3 cellular contexts compared by ENCODE assay signal in the genomic region with DNA sequence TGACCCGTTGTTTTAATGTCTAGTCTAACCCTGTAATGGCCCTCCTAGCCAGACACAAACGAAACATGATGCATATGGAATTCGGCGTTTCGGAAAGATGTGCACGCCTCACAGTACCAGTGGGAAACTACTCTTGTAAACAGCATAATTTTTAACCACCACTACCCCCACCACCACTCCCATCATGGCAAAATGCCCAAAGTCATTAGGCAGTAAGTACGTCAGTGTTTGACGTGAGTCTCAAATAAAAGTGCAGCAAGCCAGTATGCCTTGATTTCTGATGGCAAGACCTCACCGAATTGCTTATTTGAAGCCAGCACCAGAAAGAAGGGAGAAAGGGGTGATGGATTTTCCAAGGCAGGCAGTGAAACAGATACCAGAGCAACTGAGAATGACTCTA.
TF ChIP-seq lines count a peak whose summit lies in the region.

No MANE protein-coding gene starts in this region.

TF ChIP-seq in IMR-90, 13 proteins besides CTCF, POLR2A, EP300 and RAD21:
- TF ChIP-seq CEBPB (IDR thresholded peaks at IDR 0.05; ENCODE audit: low read depth, low read length) (no peak), BHLHE40 (IDR thresholded peaks at IDR 0.05; ENCODE audit: low read depth, low read length) (no peak), NFE2L2 (IDR thresholded peaks at IDR 0.05; ENCODE audit: low read depth, low read length) (no peak), FOS (IDR thresholded peaks at IDR 0.05; ENCODE audit: low read depth, low read length) (no peak)

TF ChIP-seq in H1, 55 proteins besides CTCF, POLR2A, EP300 and RAD21:
- TF ChIP-seq EZH2 (IDR thresholded peaks at IDR 0.05; ENCODE audit: low read depth, low read length, severe bottlenecking) (no peak), ASH2L (IDR thresholded peaks at IDR 0.05; ENCODE audit: low read length) (no peak), CREB1 (IDR thresholded peaks at IDR 0.05) (no peak), BACH1 (IDR thresholded peaks at IDR 0.05; ENCODE audit: low read length) (no peak), FOSL1 (IDR thresholded peaks at IDR 0.05; ENCODE audit: insufficient read depth, low read depth, low read length) (no peak), TAF1 (IDR thresholded peaks at IDR 0.05; ENCODE audit: low read depth, low read length) (no peak), SUZ12 (IDR thresholded peaks at IDR 0.05; ENCODE audit: low read length) (no peak), RNF2 (IDR thresholded peaks at IDR 0.05; ENCODE audit: borderline replicate concordance, low read depth, low read length, missing control alignments, poor library complexity, severe bottlenecking) (no peak)
- TF ChIP-seq, protein P1, sequence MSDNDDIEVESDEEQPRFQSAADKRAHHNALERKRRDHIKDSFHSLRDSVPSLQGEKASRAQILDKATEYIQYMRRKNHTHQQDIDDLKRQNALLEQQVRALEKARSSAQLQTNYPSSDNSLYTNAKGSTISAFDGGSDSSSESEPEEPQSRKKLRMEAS (IDR thresholded peaks at IDR 0.05): no peak

TF ChIP-seq in HepG2, 621 proteins besides CTCF, POLR2A, EP300 and RAD21:
- TF ChIP-seq, protein P2, sequence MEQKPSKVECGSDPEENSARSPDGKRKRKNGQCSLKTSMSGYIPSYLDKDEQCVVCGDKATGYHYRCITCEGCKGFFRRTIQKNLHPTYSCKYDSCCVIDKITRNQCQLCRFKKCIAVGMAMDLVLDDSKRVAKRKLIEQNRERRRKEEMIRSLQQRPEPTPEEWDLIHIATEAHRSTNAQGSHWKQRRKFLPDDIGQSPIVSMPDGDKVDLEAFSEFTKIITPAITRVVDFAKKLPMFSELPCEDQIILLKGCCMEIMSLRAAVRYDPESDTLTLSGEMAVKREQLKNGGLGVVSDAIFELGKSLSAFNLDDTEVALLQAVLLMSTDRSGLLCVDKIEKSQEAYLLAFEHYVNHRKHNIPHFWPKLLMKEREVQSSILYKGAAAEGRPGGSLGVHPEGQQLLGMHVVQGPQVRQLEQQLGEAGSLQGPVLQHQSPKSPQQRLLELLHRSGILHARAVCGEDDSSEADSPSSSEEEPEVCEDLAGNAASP (CRISPR knock-in tag; IDR thresholded peaks at IDR 0.05; ENCODE audit: borderline replicate concordance): no peak
- no peak for TF ChIP-seq ZNF660 (CRISPR knock-in tag; IDR thresholded peaks at IDR 0.05; ENCODE audit: borderline replicate concordance, low read depth)
- TF ChIP-seq, protein P3, sequence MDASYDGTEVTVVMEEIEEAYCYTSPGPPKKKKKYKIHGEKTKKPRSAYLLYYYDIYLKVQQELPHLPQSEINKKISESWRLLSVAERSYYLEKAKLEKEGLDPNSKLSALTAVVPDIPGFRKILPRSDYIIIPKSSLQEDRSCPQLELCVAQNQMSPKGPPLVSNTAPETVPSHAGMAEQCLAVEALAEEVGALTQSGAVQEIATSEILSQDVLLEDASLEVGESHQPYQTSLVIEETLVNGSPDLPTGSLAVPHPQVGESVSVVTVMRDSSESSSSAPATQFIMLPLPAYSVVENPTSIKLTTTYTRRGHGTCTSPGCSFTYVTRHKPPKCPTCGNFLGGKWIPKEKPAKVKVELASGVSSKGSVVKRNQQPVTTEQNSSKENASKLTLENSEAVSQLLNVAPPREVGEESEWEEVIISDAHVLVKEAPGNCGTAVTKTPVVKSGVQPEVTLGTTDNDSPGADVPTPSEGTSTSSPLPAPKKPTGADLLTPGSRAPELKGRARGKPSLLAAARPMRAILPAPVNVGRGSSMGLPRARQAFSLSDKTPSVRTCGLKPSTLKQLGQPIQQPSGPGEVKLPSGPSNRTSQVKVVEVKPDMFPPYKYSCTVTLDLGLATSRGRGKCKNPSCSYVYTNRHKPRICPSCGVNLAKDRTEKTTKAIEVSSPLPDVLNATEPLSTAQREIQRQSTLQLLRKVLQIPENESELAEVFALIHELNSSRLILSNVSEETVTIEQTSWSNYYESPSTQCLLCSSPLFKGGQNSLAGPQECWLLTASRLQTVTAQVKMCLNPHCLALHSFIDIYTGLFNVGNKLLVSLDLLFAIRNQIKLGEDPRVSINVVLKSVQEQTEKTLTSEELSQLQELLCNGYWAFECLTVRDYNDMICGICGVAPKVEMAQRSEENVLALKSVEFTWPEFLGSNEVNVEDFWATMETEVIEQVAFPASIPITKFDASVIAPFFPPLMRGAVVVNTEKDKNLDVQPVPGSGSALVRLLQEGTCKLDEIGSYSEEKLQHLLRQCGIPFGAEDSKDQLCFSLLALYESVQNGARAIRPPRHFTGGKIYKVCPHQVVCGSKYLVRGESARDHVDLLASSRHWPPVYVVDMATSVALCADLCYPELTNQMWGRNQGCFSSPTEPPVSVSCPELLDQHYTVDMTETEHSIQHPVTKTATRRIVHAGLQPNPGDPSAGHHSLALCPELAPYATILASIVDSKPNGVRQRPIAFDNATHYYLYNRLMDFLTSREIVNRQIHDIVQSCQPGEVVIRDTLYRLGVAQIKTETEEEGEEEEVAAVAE (CRISPR knock-in tag; IDR thresholded peaks at IDR 0.05; ENCODE audit: borderline replicate concordance): no peak
- TF ChIP-seq ZNF543 (CRISPR knock-in tag; IDR thresholded peaks at IDR 0.05): no peak
- TF ChIP-seq ZNF253 (CRISPR knock-in tag; IDR thresholded peaks at IDR 0.05; ENCODE audit: borderline replicate concordance): no peak
- no peak for TF ChIP-seq EHMT2 (IDR thresholded peaks at IDR 0.05; ENCODE audit: borderline replicate concordance, low read depth, low read length)
- no peak for TF ChIP-seq MAFG (CRISPR knock-in tag; IDR thresholded peaks at IDR 0.05)
- TF ChIP-seq, protein P4, sequence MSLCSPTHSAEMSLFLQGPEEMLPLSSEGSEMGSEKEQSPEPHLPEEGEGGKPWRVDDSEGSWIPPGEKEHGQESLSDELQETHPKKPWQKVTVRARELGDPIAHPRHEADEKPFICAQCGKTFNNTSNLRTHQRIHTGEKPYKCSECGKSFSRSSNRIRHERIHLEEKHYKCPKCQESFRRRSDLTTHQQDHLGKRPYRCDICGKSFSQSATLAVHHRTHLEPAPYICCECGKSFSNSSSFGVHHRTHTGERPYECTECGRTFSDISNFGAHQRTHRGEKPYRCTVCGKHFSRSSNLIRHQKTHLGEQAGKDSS (CRISPR knock-in tag; IDR thresholded peaks at IDR 0.05; ENCODE audit: borderline replicate concordance, low read depth): no peak
- TF ChIP-seq NPAS2 (CRISPR knock-in tag; IDR thresholded peaks at IDR 0.05; ENCODE audit: borderline replicate concordance): no peak
- no peak for TF ChIP-seq MIER2 (CRISPR knock-in tag; IDR thresholded peaks at IDR 0.05)
- no peak for TF ChIP-seq RFX3 (CRISPR knock-in tag; IDR thresholded peaks at IDR 0.05)
- TF ChIP-seq ZNF446 (CRISPR knock-in tag; IDR thresholded peaks at IDR 0.05): no peak
- no peak for TF ChIP-seq ZNF496 (CRISPR knock-in tag; IDR thresholded peaks at IDR 0.05; ENCODE audit: insufficient replicate concordance)
- TF ChIP-seq, protein P5, sequence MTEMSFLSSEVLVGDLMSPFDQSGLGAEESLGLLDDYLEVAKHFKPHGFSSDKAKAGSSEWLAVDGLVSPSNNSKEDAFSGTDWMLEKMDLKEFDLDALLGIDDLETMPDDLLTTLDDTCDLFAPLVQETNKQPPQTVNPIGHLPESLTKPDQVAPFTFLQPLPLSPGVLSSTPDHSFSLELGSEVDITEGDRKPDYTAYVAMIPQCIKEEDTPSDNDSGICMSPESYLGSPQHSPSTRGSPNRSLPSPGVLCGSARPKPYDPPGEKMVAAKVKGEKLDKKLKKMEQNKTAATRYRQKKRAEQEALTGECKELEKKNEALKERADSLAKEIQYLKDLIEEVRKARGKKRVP (CRISPR knock-in tag; IDR thresholded peaks at IDR 0.05): no peak
- TF ChIP-seq REXO4 (CRISPR knock-in tag; IDR thresholded peaks at IDR 0.05; ENCODE audit: borderline replicate concordance): no peak
- TF ChIP-seq SNRNP70 (IDR thresholded peaks at IDR 0.05; ENCODE audit: low read depth, low read length): no peak
- no peak for TF ChIP-seq ARNT2 (CRISPR knock-in tag; IDR thresholded peaks at IDR 0.05; ENCODE audit: low read depth)
- TF ChIP-seq ZSCAN22 (CRISPR knock-in tag; IDR thresholded peaks at IDR 0.05): no peak
